1 cellular context compared by ENCODE assay signal in the genomic region with DNA sequence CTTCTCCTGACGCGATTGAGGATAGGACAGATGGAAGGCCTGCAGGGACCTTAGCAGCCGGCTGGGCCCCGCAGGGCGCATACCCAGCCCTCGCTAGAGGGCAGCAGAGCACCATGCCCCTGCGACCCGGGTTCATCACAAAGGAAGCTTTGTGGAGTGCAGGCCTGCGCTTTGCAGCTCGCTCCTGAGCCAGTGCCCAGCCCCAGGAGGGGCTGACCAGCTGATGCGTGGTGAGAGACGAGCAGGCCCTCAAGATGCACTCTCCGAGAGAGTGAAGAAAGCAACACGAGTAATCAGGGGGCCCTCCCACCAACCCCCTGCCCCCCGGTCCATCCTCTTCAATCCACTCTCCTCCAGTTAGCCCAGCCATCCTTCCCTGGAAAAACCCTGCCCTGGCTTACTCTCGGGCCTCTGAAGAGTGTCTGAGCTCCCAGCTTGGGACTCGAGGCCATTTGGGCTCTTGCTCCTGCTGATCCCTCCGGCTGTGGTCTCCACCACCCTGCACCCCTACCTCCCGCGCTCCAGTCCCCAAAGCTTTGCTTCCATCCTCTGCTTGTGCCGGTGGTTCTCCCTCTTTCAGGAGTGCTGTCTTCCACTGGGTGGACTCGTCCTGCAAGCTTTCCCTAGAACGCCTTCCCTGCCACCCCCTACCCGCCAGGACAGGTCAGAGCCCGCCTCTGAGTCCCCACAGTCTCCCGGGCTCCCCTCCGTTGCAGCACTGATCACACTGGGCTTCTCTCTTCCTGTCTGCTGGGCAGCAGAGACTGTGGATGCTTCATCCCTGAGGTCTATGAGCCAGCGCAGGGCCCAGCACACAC.
TF ChIP-seq lines count a peak whose summit lies in the region.

No MANE protein-coding gene starts in this region.

TF ChIP-seq in HepG2, 621 proteins besides CTCF, POLR2A, EP300 and RAD21 (continued from another document):
- TF ChIP-seq, protein P1, sequence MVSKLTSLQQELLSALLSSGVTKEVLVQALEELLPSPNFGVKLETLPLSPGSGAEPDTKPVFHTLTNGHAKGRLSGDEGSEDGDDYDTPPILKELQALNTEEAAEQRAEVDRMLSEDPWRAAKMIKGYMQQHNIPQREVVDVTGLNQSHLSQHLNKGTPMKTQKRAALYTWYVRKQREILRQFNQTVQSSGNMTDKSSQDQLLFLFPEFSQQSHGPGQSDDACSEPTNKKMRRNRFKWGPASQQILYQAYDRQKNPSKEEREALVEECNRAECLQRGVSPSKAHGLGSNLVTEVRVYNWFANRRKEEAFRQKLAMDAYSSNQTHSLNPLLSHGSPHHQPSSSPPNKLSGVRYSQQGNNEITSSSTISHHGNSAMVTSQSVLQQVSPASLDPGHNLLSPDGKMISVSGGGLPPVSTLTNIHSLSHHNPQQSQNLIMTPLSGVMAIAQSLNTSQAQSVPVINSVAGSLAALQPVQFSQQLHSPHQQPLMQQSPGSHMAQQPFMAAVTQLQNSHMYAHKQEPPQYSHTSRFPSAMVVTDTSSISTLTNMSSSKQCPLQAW (CRISPR knock-in tag; IDR thresholded peaks at IDR 0.05) = peak; percentile 60
- TF ChIP-seq PPARG (CRISPR knock-in tag; conservative IDR thresholded peaks at IDR 0.05) (peak; percentile 54; the same call in 1 of the 2 replicates), ZNF563 (CRISPR knock-in tag; IDR thresholded peaks at IDR 0.05) (peak; percentile 70; the same call in 1 of the 2 replicates), ZFP91 (CRISPR knock-in tag; IDR thresholded peaks at IDR 0.05; ENCODE audit: borderline replicate concordance) (peak; percentile 82), ZBTB39 (CRISPR knock-in tag; IDR thresholded peaks at IDR 0.05) (no peak)
TF ChIP-seq in HepG2: peak in this region for 181.
